Comparison of ENCODE assay signal across 16 cellular contexts in the genomic region with DNA sequence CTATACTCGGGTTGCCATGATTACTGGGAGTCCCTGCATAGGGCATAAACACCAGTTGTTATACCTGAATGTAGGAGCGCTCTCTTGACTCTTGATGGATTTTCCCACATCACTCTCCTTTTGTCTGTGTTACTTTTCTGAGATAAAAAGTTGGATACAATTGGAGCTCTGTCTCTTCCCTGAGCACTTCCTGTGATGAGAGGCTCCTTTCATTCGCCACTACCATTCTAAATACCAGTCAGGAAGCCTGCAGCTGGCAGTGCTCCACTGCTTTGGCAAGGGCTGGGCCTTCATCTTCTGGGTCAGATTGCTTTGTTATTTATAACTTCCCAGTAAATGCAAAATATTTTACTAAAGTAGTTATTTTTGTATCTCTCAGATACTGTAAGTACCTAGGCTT. TPM values are rescaled to one million over a fixed set of nuclear protein-coding genes. Genes with fewer than 3 reads are reported as not detected.
DNase-seq lines count a peak whose midpoint lies in the region; ATAC-seq and TF ChIP-seq lines count a peak whose summit lies in the region.
"Had no signal": no experiment of that assay in that cellular context is flagged by ENCODE, and none has a peak within 500 bp of the region (broad histone marks: within the 10 kb centered on the region; RNA-seq: fewer than 3 reads in every experiment).

No MANE protein-coding gene starts in this region.

- H3K9me3 ChIP-seq in MG63 (no peaks in the 10 kb centered on the region), left ventricle myocardium inferior (replicated peaks) (no peaks in the 10 kb centered on the region)

- peaks cover 14% of the 10 kb centered on the region for H3K4me1 ChIP-seq in left ventricle myocardium inferior

- intact Hi-C loops in left ventricle myocardium inferior (cut with micrococcal nuclease) = no loop called here

- H3K36me3 ChIP-seq in MG63 (no peaks in the 10 kb centered on the region), left ventricle myocardium inferior (peaks cover 3% of the 10 kb centered on the region)

- H3K4me3 ChIP-seq in MG63 = no peak overlapping the region
- H3K4me3 ChIP-seq in left ventricle myocardium inferior = no peak overlapping the region
- H3K4me3 ChIP-seq: GM23248, hepatocyte had no signal

- H3K27ac ChIP-seq in left ventricle myocardium inferior (replicated peaks) (peak overlapping the region; percentile 38), substantia nigra (ENCODE audit: low read depth, low read length, poor library complexity, severe bottlenecking) (peak overlapping the region; percentile 56)
- H3K27ac ChIP-seq: GM23248, hepatocyte had no signal

- TF ChIP-seq CTCF in left ventricle myocardium inferior (IDR thresholded peaks at IDR 0.05; ENCODE audit: borderline replicate concordance) = no peak

- peak; percentile 53 for ATAC-seq in SK-N-SH treated with all-trans-retinoic acid at 6 μM for 48 hours
- ATAC-seq in HG03045 (IDR thresholded peaks at IDR 0.05; ENCODE audit: unreplicated experiment) = no peak
- ATAC-seq: left colon had no signal

- no peaks in the 10 kb centered on the region for H3K27me3 ChIP-seq in MG63
- H3K27me3 ChIP-seq in left ventricle myocardium inferior (ENCODE audit: low read depth) = no peaks in the 10 kb centered on the region
- H3K27me3 ChIP-seq: hepatocyte had no signal

- DNase-seq in MG63 = peak; percentile 30
- peak; percentile 20 for DNase-seq in left ventricle myocardium inferior
- peak in 40 of 49 donors; percentile 1 to 63 (median 32) for DNase-seq in substantia nigra (lab: John Stamatoyannopoulos, UW)
- DNase-seq in NOMO-1 treated with dmso at 0.1 percent for 144 hours (lab: John Stamatoyannopoulos, UW; ENCODE audit: unreplicated experiment) = no peak
- DNase-seq in NCI-H2029 treated with DMSO at 0.1 percent for 48 hours (lab: John Stamatoyannopoulos, UW) = no peak
- DNase-seq: activated CD4-positive, CD25-positive, alpha-beta regulatory T cell; activated effector memory CD4-positive, alpha-beta T cell treated with anti-CD3 and anti-CD28 coated beads, Interleukin-2, amount 50 U/mL, for 16 hours; GM23248; Kasumi-1; left colon; NCI-H187; NCI-H82; stimulated activated CD4-positive, alpha-beta T cell treated with anti-CD3 and anti-CD28 coated beads, Interleukin-15, amount 100 ng/mL, for 24 hours had no signal

TF ChIP-seq in SK-N-SH treated with all-trans-retinoic acid at 6 μM for 48 hours, 23 proteins besides CTCF, POLR2A, EP300 and RAD21:
- TF ChIP-seq, protein P1, sequence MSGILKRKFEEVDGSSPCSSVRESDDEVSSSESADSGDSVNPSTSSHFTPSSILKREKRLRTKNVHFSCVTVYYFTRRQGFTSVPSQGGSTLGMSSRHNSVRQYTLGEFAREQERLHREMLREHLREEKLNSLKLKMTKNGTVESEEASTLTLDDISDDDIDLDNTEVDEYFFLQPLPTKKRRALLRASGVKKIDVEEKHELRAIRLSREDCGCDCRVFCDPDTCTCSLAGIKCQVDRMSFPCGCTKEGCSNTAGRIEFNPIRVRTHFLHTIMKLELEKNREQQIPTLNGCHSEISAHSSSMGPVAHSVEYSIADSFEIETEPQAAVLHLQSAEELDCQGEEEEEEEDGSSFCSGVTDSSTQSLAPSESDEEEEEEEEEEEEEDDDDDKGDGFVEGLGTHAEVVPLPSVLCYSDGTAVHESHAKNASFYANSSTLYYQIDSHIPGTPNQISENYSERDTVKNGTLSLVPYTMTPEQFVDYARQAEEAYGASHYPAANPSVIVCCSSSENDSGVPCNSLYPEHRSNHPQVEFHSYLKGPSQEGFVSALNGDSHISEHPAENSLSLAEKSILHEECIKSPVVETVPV (CRISPR knock-in tag; IDR thresholded peaks at IDR 0.05) = no peak
- TF ChIP-seq BACH2 (CRISPR knock-in tag; IDR thresholded peaks at IDR 0.05; ENCODE audit: borderline replicate concordance) = no peak
- no peak for TF ChIP-seq ZNF565 (CRISPR knock-in tag; conservative IDR thresholded peaks at IDR 0.05; ENCODE audit: low read depth)
- TF ChIP-seq TOX (CRISPR knock-in tag; IDR thresholded peaks at IDR 0.05; ENCODE audit: borderline replicate concordance) = no peak
- TF ChIP-seq ZFP3 (CRISPR knock-in tag; IDR thresholded peaks at IDR 0.05) = no peak
- TF ChIP-seq TCF4 (CRISPR knock-in tag; IDR thresholded peaks at IDR 0.05; ENCODE audit: borderline replicate concordance) = no peak
- no peak for TF ChIP-seq GLIS3 (CRISPR knock-in tag; IDR thresholded peaks at IDR 0.05)
- no peak for TF ChIP-seq OSR1 (CRISPR knock-in tag; IDR thresholded peaks at IDR 0.05)
- no peak for TF ChIP-seq ARNTL (CRISPR knock-in tag; IDR thresholded peaks at IDR 0.05; ENCODE audit: borderline replicate concordance, low read depth)
- TF ChIP-seq, protein P2, sequence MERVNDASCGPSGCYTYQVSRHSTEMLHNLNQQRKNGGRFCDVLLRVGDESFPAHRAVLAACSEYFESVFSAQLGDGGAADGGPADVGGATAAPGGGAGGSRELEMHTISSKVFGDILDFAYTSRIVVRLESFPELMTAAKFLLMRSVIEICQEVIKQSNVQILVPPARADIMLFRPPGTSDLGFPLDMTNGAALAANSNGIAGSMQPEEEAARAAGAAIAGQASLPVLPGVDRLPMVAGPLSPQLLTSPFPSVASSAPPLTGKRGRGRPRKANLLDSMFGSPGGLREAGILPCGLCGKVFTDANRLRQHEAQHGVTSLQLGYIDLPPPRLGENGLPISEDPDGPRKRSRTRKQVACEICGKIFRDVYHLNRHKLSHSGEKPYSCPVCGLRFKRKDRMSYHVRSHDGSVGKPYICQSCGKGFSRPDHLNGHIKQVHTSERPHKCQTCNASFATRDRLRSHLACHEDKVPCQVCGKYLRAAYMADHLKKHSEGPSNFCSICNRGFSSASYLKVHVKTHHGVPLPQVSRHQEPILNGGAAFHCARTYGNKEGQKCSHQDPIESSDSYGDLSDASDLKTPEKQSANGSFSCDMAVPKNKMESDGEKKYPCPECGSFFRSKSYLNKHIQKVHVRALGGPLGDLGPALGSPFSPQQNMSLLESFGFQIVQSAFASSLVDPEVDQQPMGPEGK (CRISPR knock-in tag; IDR thresholded peaks at IDR 0.05; ENCODE audit: borderline replicate concordance) = no peak
- TF ChIP-seq, protein P3, sequence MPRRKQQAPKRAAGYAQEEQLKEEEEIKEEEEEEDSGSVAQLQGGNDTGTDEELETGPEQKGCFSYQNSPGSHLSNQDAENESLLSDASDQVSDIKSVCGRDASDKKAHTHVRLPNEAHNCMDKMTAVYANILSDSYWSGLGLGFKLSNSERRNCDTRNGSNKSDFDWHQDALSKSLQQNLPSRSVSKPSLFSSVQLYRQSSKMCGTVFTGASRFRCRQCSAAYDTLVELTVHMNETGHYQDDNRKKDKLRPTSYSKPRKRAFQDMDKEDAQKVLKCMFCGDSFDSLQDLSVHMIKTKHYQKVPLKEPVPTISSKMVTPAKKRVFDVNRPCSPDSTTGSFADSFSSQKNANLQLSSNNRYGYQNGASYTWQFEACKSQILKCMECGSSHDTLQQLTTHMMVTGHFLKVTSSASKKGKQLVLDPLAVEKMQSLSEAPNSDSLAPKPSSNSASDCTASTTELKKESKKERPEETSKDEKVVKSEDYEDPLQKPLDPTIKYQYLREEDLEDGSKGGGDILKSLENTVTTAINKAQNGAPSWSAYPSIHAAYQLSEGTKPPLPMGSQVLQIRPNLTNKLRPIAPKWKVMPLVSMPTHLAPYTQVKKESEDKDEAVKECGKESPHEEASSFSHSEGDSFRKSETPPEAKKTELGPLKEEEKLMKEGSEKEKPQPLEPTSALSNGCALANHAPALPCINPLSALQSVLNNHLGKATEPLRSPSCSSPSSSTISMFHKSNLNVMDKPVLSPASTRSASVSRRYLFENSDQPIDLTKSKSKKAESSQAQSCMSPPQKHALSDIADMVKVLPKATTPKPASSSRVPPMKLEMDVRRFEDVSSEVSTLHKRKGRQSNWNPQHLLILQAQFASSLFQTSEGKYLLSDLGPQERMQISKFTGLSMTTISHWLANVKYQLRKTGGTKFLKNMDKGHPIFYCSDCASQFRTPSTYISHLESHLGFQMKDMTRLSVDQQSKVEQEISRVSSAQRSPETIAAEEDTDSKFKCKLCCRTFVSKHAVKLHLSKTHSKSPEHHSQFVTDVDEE (CRISPR knock-in tag; IDR thresholded peaks at IDR 0.05) = no peak
- no peak for TF ChIP-seq CSDC2 (CRISPR knock-in tag; IDR thresholded peaks at IDR 0.05)
- no peak for TF ChIP-seq ESRRG (CRISPR knock-in tag; IDR thresholded peaks at IDR 0.05)
- TF ChIP-seq, protein P4, sequence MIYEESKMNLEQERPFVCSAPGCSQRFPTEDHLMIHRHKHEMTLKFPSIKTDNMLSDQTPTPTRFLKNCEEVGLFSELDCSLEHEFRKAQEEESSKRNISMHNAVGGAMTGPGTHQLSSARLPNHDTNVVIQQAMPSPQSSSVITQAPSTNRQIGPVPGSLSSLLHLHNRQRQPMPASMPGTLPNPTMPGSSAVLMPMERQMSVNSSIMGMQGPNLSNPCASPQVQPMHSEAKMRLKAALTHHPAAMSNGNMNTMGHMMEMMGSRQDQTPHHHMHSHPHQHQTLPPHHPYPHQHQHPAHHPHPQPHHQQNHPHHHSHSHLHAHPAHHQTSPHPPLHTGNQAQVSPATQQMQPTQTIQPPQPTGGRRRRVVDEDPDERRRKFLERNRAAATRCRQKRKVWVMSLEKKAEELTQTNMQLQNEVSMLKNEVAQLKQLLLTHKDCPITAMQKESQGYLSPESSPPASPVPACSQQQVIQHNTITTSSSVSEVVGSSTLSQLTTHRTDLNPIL (CRISPR knock-in tag; IDR thresholded peaks at IDR 0.05; ENCODE audit: low read depth) = no peak
- TF ChIP-seq ZFP30 (CRISPR knock-in tag; IDR thresholded peaks at IDR 0.05) = no peak
- no peak for TF ChIP-seq ISL1 (CRISPR knock-in tag; IDR thresholded peaks at IDR 0.05)

RNA-seq across cellular contexts. Expression of a gene that starts 13.9 kb away (rescaled TPM):
- total RNA-seq in MG63 (2014; rRNA removed; shearing (Covaris generic); ENCODE audit: low replicate concordance) = 1.5 and 10.0 TPM in 2 replicates
- 7.9 TPM for total RNA-seq in left ventricle myocardium inferior

RNA-seq across cellular contexts. Expression of a gene that starts 22.1 kb away (rescaled TPM):
- total RNA-seq in MG63 (2014; rRNA removed; shearing (Covaris generic); ENCODE audit: low replicate concordance) = 24.1 and 42.7 TPM in 2 replicates
- 22.2 TPM for total RNA-seq in left ventricle myocardium inferior

Comparison
In these comparisons a context has a peak if more than half of its experiments do, and no peak if none do; other contexts are left out.
1. DNase-seq: peak in MG63 (single experiment), left ventricle myocardium inferior (single experiment) and substantia nigra (40 of 49); none in NOMO-1 treated with dmso at 0.1 percent for 144 hours (single experiment) and NCI-H2029 treated with DMSO at 0.1 percent for 48 hours (single experiment).